Comparison of ENCODE assay signal across 13 cellular contexts in genomic region chr19:48740705-48741030, GRCh38. TPM values are rescaled to one million over a fixed set of nuclear protein-coding genes. Genes with fewer than 3 reads are reported as not detected.
DNase-seq lines count a peak whose midpoint lies in the region; ATAC-seq, FAIRE-seq and TF ChIP-seq lines count a peak whose summit lies in the region.
"Had no signal": no experiment of that assay in that cellular context is flagged by ENCODE, and none has a peak within 500 bp of the region (broad histone marks: within the 10 kb centered on the region; RNA-seq: fewer than 3 reads in every experiment).

No MANE protein-coding gene starts in this region.

- peak overlapping the region; percentile 40 to 95 for H3K9ac ChIP-seq in K562 (ENCODE audit: insufficient read depth in 1 of 2, low read depth in 2 of 2, low read length in 2 of 2)

- TF ChIP-seq POLR2A in K562 (conservative IDR thresholded peaks at IDR 0.05) (no peak), right lobe of liver (IDR thresholded peaks at IDR 0.05) (no peak), stomach (IDR thresholded peaks at IDR 0.05) (no peak)

- 2% methylated on average over 10 of the region's 12 CpGs for WGBS in K562 (ENCODE audit: insufficient coverage, low coverage, missing lambda C conversion rate)
- WGBS in right lobe of liver (ENCODE audit: insufficient coverage, low coverage, low lambda C conversion rate, missing lambda C conversion rate) = 74% methylated on average over 9 of the region's 12 CpGs
- WGBS in stomach, 5 donors = 25 to 37% (median 28%) methylated on average over 12 of the region's 12 CpGs

- no peak overlapping the region for H3K4me3 ChIP-seq in CD8-positive, alpha-beta memory T cell (ENCODE audit: low read length)
- peak overlapping the region; percentile 13 for H3K4me3 ChIP-seq in K562
- no peak overlapping the region for H3K4me3 ChIP-seq in right lobe of liver
- H3K4me3 ChIP-seq in stomach = peak overlapping the region in 3 of 4 donors; percentile 51 to 69 (median 56)

- no peaks in the 10 kb centered on the region for H4K20me1 ChIP-seq in K562 (replicated peaks; ENCODE audit: control insufficient read depth, insufficient read depth, low read length)

- peak overlapping the region; percentile 89 for H3K4me2 ChIP-seq in K562 (ENCODE audit: insufficient read depth, low read length)

- H3K27ac Mint-ChIP-seq in CD8-positive, alpha-beta memory T cell = no peak overlapping the region
- no peak overlapping the region for H3K27ac Mint-ChIP-seq in natural killer cell treated with Interleukin-12 subunit alpha and Interleukin-12 subunit beta and Interleukin-15 and Interleukin-18, amount 100 ng/mL, for 72 hours

- H3K4me3 Mint-ChIP-seq in CD8-positive, alpha-beta memory T cell = peak overlapping the region in 2 of 7 donors; percentile 26 to 78
- H3K4me3 Mint-ChIP-seq in natural killer cell treated with Interleukin-12 subunit alpha and Interleukin-12 subunit beta and Interleukin-15 and Interleukin-18, amount 100 ng/mL, for 72 hours = no peak overlapping the region

- TF ChIP-seq RAD21 in K562 (CRISPR knock-in tag; conservative IDR thresholded peaks at IDR 0.05 in 1 of 2, IDR thresholded peaks at IDR 0.05 in 1 of 2) = no peak

- no peaks in the 10 kb centered on the region for H3K36me3 ChIP-seq in CD8-positive, alpha-beta memory T cell (ENCODE audit: insufficient read depth, low read length)
- H3K36me3 ChIP-seq in K562 (ENCODE audit: control insufficient read depth, insufficient read depth, low read length) = no peaks in the 10 kb centered on the region
- no peaks in the 10 kb centered on the region for H3K36me3 ChIP-seq in right lobe of liver
- no peaks in the 10 kb centered on the region for H3K36me3 ChIP-seq in stomach
- H3K36me3 ChIP-seq: thoracic aorta had no signal

- H3K36me3 Mint-ChIP-seq in CD8-positive, alpha-beta memory T cell = no peaks in the 10 kb centered on the region
- no peaks in the 10 kb centered on the region for H3K36me3 Mint-ChIP-seq in natural killer cell treated with Interleukin-12 subunit alpha and Interleukin-12 subunit beta and Interleukin-15 and Interleukin-18, amount 100 ng/mL, for 72 hours

- peak in 1 of 5 donors; percentile 27 for DNase-seq in CD8-positive, alpha-beta memory T cell
- DNase-seq in K562 (ENCODE audit: extremely low read depth in 1 of 4, low spot score in 3 of 4) = peak in 1 of 4 experiments; percentile 67
- DNase-seq in right lobe of liver = no peak
- no peak for DNase-seq in stomach
- DNase-seq in NCI-H446 (lab: John Stamatoyannopoulos, UW) = no peak
- no peak for DNase-seq in activated CD8-positive, alpha-beta memory T cell treated with anti-CD3 and anti-CD28 coated beads for 24 hours
- DNase-seq in natural killer cell treated with Interleukin-12 subunit alpha and Interleukin-12 subunit beta and Interleukin-15 and Interleukin-18, amount 100 ng/mL, for 72 hours (ENCODE audit: low spot score) = no peak
- no peak for DNase-seq in amniotic stem cell (lab: John Stamatoyannopoulos, UW)
- DNase-seq: MV-4-11 had no signal

- H3K27ac ChIP-seq in CD8-positive, alpha-beta memory T cell (ENCODE audit: low read depth, low read length) = peak overlapping the region; percentile 40
- H3K27ac ChIP-seq in K562 (ENCODE audit: extremely low read depth, low read depth, low read length) (peak overlapping the region; percentile 82), right lobe of liver (peak overlapping the region in 2 of 3 donors; percentile 1 to 65), stomach (peak overlapping the region; percentile 73 to 83 (median 82))
- H3K27ac ChIP-seq: thoracic aorta had no signal

- no peak for FAIRE-seq in K562 (lab: Jason Lieb, UNC)
- FAIRE-seq: GM12891, HTR-8/SVneo had no signal

- peaks cover 2 to 13% of the 10 kb centered on the region in 2 donors for H3K27me3 Mint-ChIP-seq in CD8-positive, alpha-beta memory T cell
- H3K27me3 Mint-ChIP-seq in natural killer cell treated with Interleukin-12 subunit alpha and Interleukin-12 subunit beta and Interleukin-15 and Interleukin-18, amount 100 ng/mL, for 72 hours = peaks cover 2 to 10% of the 10 kb centered on the region in 2 donors

- peaks cover 8% of the 10 kb centered on the region; the same call in 2 of the 3 replicates for H3K79me2 ChIP-seq in K562 (ENCODE audit: control insufficient read depth, insufficient read depth, low read length)

- POLR2A ChIA-PET in CD8-positive, alpha-beta memory T cell (lab: Charles Lee) = no interaction called here
- POLR2A ChIA-PET in K562 (lab: Yijun Ruan, JAX) = interaction anchor here (0.6 kb wide), 2 partner anchors 56 to 89 kb away, joined by 3 to 4 read pairs; no protein-coding TSS in a partner anchor

- in situ Hi-C loops in K562 (cut with MboI) = loop anchor here (5.0 kb wide), 1 partner anchor 93 kb away; the partner anchor contains the start of gene CA11

- H3K4me1 ChIP-seq in CD8-positive, alpha-beta memory T cell (ENCODE audit: insufficient read depth, low read length) = peaks cover 31% of the 10 kb centered on the region
- peaks cover 43 to 52% of the 10 kb centered on the region in 2 experiments for H3K4me1 ChIP-seq in K562 (replicated peaks in 1 of 2; ENCODE audit: control insufficient read depth in 2 of 2, insufficient read depth in 2 of 2, low read length in 2 of 2)
- peaks cover 0 to 5% (median 0%) of the 10 kb centered on the region in 4 donors for H3K4me1 ChIP-seq in right lobe of liver
- peaks cover 27 to 52% (median 36%) of the 10 kb centered on the region in 4 donors for H3K4me1 ChIP-seq in stomach

- BruUV-seq in K562 (replicated peaks; lab: Mats Ljungman, UMichigan) = no TSS peak

- ATAC-seq in K562 (no peak), right lobe of liver (no peak)
- ATAC-seq in natural killer cell treated with Interleukin-12 subunit alpha and Interleukin-12 subunit beta and Interleukin-15 and Interleukin-18, amount 100 ng/mL, for 72 hours = no peak

- H3K9me3 Mint-ChIP-seq in CD8-positive, alpha-beta memory T cell = no peaks in the 10 kb centered on the region
- H3K9me3 Mint-ChIP-seq in natural killer cell treated with Interleukin-12 subunit alpha and Interleukin-12 subunit beta and Interleukin-15 and Interleukin-18, amount 100 ng/mL, for 72 hours = no peaks in the 10 kb centered on the region

- CTCF ChIA-PET in CD8-positive, alpha-beta memory T cell (lab: Charles Lee) = interaction anchor here (2.2 kb wide), 1 partner anchor 16 kb away, joined by 8 read pairs; no protein-coding TSS in a partner anchor
- CTCF ChIA-PET in K562 (lab: Yijun Ruan, JAX; ENCODE audit: low intra/inter-chr PET ratio) = no interaction called here

- H3K9me1 ChIP-seq in K562 (ENCODE audit: control insufficient read depth, insufficient read depth, low read length) = peaks cover 3% of the 10 kb centered on the region

- TF ChIP-seq CTCF in K562 (IDR thresholded peaks at IDR 0.05 in 2 of 3, conservative IDR thresholded peaks at IDR 0.05 in 1 of 3; ENCODE audit: insufficient read depth in 2 of 3, low read depth in 1 of 3, low read length in 3 of 3) (no peak), right lobe of liver (IDR thresholded peaks at IDR 0.05) (no peak), stomach (IDR thresholded peaks at IDR 0.05) (no peak)

- H2AFZ ChIP-seq in K562 (ENCODE audit: low read depth, low read length) = peak overlapping the region; percentile 77; the same call in 1 of the 2 replicates

- peaks cover 2% of the 10 kb centered on the region for H3K27me3 ChIP-seq in CD8-positive, alpha-beta memory T cell (ENCODE audit: insufficient read depth, low read length, poor library complexity, severe bottlenecking)
- H3K27me3 ChIP-seq in K562 (ENCODE audit: control insufficient read depth in 2 of 2, insufficient read depth in 2 of 2, low read length in 2 of 2) (no peaks in the 10 kb centered on the region), right lobe of liver (no peaks in the 10 kb centered on the region), stomach (peaks cover 0 to 27% (median 0%) of the 10 kb centered on the region in 3 donors)

- H3K9me3 ChIP-seq in CD8-positive, alpha-beta memory T cell (ENCODE audit: low read length) = no peaks in the 10 kb centered on the region
- no peaks in the 10 kb centered on the region for H3K9me3 ChIP-seq in K562 (replicated peaks; ENCODE audit: control insufficient read depth, insufficient read depth, low read depth, low read length)
- no peaks in the 10 kb centered on the region for H3K9me3 ChIP-seq in right lobe of liver
- H3K9me3 ChIP-seq in stomach = no peaks in the 10 kb centered on the region
- H3K9me3 ChIP-seq: thoracic aorta had no signal

- peaks cover 11 to 21% (median 13%) of the 10 kb centered on the region in 3 donors for H3K4me1 Mint-ChIP-seq in CD8-positive, alpha-beta memory T cell
- H3K4me1 Mint-ChIP-seq in natural killer cell treated with Interleukin-12 subunit alpha and Interleukin-12 subunit beta and Interleukin-15 and Interleukin-18, amount 100 ng/mL, for 72 hours (ENCODE audit: low read depth in 2 of 2) = peaks cover 13 to 15% of the 10 kb centered on the region in 2 donors

- intact Hi-C loops in K562 (cut with micrococcal nuclease) (loop anchor here (2.0 kb wide), 1 partner anchor 40 kb away; no protein-coding TSS in a partner anchor), right lobe of liver (cut with DNase I) (no loop called here), stomach (cut with DNase I; ENCODE audit: low total_unique reads) (loop anchor here (10.0 kb wide), 1 partner anchor 96 kb away; the partner anchor contains the start of gene CA11)

- TF ChIP-seq EP300 in K562 (IDR thresholded peaks at IDR 0.05; ENCODE audit: low read length) (no peak), stomach (IDR thresholded peaks at IDR 0.05) (no peak)

RNA-seq across cellular contexts. Expression of gene RASIP1, which starts 0.3 kb away (rescaled TPM):
- under 1 TPM; 0.20 to 0.22 TPM for total RNA-seq in CD8-positive, alpha-beta memory T cell
- 0.09 TPM for polyA plus RNA-seq in CD8-positive, alpha-beta memory T cell
- total RNA-seq in K562 (2011; cell fraction: chromatin; rRNA removed; ENCODE audit: low replicate concordance) = 10.4 and 13.7 TPM in 2 replicates
- 7.4 and 8.8 TPM in 2 replicates for total RNA-seq in K562 (2011; cell fraction: nucleolus; rRNA removed)
- total RNA-seq in K562 (2011; cell fraction: nucleoplasm; rRNA removed) = 10.0 and 11.1 TPM in 2 replicates
- total RNA-seq in K562 (2014; rRNA removed) (2.7 and 3.7 TPM in 2 replicates), K562 (2014; rRNA removed; fragmentation: Illumina TruSeq; extraction: Trizol) (0.58 and 0.61 TPM in 2 replicates), K562 (2015; rRNA removed; fragmentation: Illumina TruSeq; extraction: Trizol) (1.4 and 1.7 TPM in 2 replicates), K562 (2021) (3.4 and 4.6 TPM in 2 replicates), right lobe of liver (1 to 10 TPM; 2.7 to 6.7 (median 4.9) TPM), stomach (10 to 100 TPM in 1 of 5 donors, 1 to 10 TPM in 4; 4.7 to 26.8 (median 8.8) TPM)
- polyA plus RNA-seq in K562 (2011; rRNA removed) (1.4 and 2.1 TPM in 2 replicates), K562 (2014; fragmentation: Illumina TruSeq; extraction: Trizol) (1.5 and 2.6 TPM in 2 replicates), K562 (2014; fragmentation: Nextera tagmentation; extraction: Ambion mirVana) (under 1 TPM; 0.20 to 0.24 TPM), K562 (2014; rRNA removed) (4.7 and 6.1 TPM in 2 replicates), stomach (10 to 100 TPM; 11.1 to 44.9 (median 29.3) TPM)
- polyA plus RNA-seq in K562 (2011; cell fraction: cytosol; rRNA removed) = 2.3 and 3.3 TPM in 2 replicates
- 5.2 and 8.5 TPM in 2 replicates for polyA plus RNA-seq in K562 (2011; cell fraction: nucleus; rRNA removed)
- polyA plus RNA-seq in K562 (2012) = 3.2 and 5.2 TPM in 2 replicates
- 1.1 and 1.6 TPM in 2 replicates for polyA minus RNA-seq in K562 (2011; rRNA and poly(A)+ RNA removed)
- 1.0 and 4.6 TPM in 2 replicates for polyA minus RNA-seq in K562 (2011; cell fraction: cytosol; rRNA and poly(A)+ RNA removed)
- polyA minus RNA-seq in K562 (2011; cell fraction: nucleus; rRNA and poly(A)+ RNA removed) = 1.3 and 2.0 TPM in 2 replicates
- under 1 TPM; 0.12 to 0.95 TPM for total RNA-seq in natural killer cell treated with Interleukin-12 subunit alpha and Interleukin-12 subunit beta and Interleukin-15 and Interleukin-18, amount 100 ng/mL, for 72 hours

RNA-seq across cellular contexts. Expression of gene IZUMO1, which starts 6.0 kb away (rescaled TPM):
- not detected for total RNA-seq in CD8-positive, alpha-beta memory T cell
- not detected for polyA plus RNA-seq in CD8-positive, alpha-beta memory T cell
- 23.8 and 28.5 TPM in 2 replicates for total RNA-seq in K562 (2011; cell fraction: chromatin; rRNA removed; ENCODE audit: low replicate concordance)
- 10.5 and 17.9 TPM in 2 replicates for total RNA-seq in K562 (2011; cell fraction: nucleolus; rRNA removed)
- 18.7 and 19.0 TPM in 2 replicates for total RNA-seq in K562 (2011; cell fraction: nucleoplasm; rRNA removed)
- total RNA-seq in K562 (2014; rRNA removed) (0.14 and 0.78 TPM in 2 replicates), K562 (2014; rRNA removed; fragmentation: Illumina TruSeq; extraction: Trizol) (0.61 and 1.3 TPM in 2 replicates), K562 (2015; rRNA removed; fragmentation: Illumina TruSeq; extraction: Trizol) (0.40 and 0.49 TPM in 2 replicates), K562 (2021) (2.1 and 2.2 TPM in 2 replicates), right lobe of liver (under 1 TPM in 5 of 6 experiments, not detected in 1; 0.10 to 0.35 (median 0.13) TPM), stomach (10 to 100 TPM in 2 of 5 donors, under 1 TPM in 1, not detected in 2; 0.73 to 14.3 (median 10.7) TPM)
- polyA plus RNA-seq in K562 (2011; rRNA removed) (0.54 and 0.57 TPM in 2 replicates), K562 (2014; fragmentation: Illumina TruSeq; extraction: Trizol) (0.29 and 1.1 TPM in 2 replicates), K562 (2014; fragmentation: Nextera tagmentation; extraction: Ambion mirVana) (under 1 TPM; 0.24 to 0.73 TPM), K562 (2014; rRNA removed) (0.39 and 1.2 TPM in 2 replicates), stomach (1 to 10 TPM in 1 of 3 donors, under 1 TPM in 1, not detected in 1; 0.62 to 4.0 TPM)
- 0.16 and 0.67 TPM in 2 replicates for polyA plus RNA-seq in K562 (2011; cell fraction: cytosol; rRNA removed)
- polyA plus RNA-seq in K562 (2011; cell fraction: nucleus; rRNA removed) = 3.1 and 3.5 TPM in 2 replicates
- polyA plus RNA-seq in K562 (2012) = 1.4 and 1.7 TPM in 2 replicates
- polyA minus RNA-seq in K562 (2011; rRNA and poly(A)+ RNA removed) = 0.63 TPM in 1 of 2 replicates, not detected in the other
- not detected in 2 replicates for polyA minus RNA-seq in K562 (2011; cell fraction: cytosol; rRNA and poly(A)+ RNA removed)
- polyA minus RNA-seq in K562 (2011; cell fraction: nucleus; rRNA and poly(A)+ RNA removed) = 0.67 and 0.89 TPM in 2 replicates
- not detected for total RNA-seq in natural killer cell treated with Interleukin-12 subunit alpha and Interleukin-12 subunit beta and Interleukin-15 and Interleukin-18, amount 100 ng/mL, for 72 hours
- total RNA-seq: thoracic aorta had no signal
- polyA plus RNA-seq: BJ had no signal

RNA-seq across cellular contexts. Expression of gene FUT1, which starts 11.8 kb away (rescaled TPM):
- under 1 TPM; 0.09 TPM for total RNA-seq in CD8-positive, alpha-beta memory T cell
- not detected for polyA plus RNA-seq in CD8-positive, alpha-beta memory T cell
- 53.2 and 80.3 TPM in 2 replicates for total RNA-seq in K562 (2011; cell fraction: chromatin; rRNA removed; ENCODE audit: low replicate concordance)
- 51.5 and 67.9 TPM in 2 replicates for total RNA-seq in K562 (2011; cell fraction: nucleolus; rRNA removed)
- total RNA-seq in K562 (2011; cell fraction: nucleoplasm; rRNA removed) = 56.0 and 63.6 TPM in 2 replicates
- total RNA-seq in K562 (2014; rRNA removed) (15.5 and 17.2 TPM in 2 replicates), K562 (2014; rRNA removed; fragmentation: Illumina TruSeq; extraction: Trizol) (8.9 TPM in 2 replicates), K562 (2015; rRNA removed; fragmentation: Illumina TruSeq; extraction: Trizol) (5.0 TPM in 2 replicates), K562 (2021) (18.5 and 19.6 TPM in 2 replicates), right lobe of liver (1 to 10 TPM in 3 of 6 experiments, under 1 TPM in 3; 0.22 to 1.9 (median 0.93) TPM), stomach (10 to 100 TPM in 2 of 5 donors, 1 to 10 TPM in 2, not detected in 1; 7.0 to 54.5 (median 11.1) TPM)
- polyA plus RNA-seq in K562 (2011; rRNA removed) (3.2 and 5.0 TPM in 2 replicates), K562 (2014; fragmentation: Illumina TruSeq; extraction: Trizol) (7.9 and 8.8 TPM in 2 replicates), K562 (2014; fragmentation: Nextera tagmentation; extraction: Ambion mirVana) (1 to 10 TPM; 2.3 to 3.1 TPM), K562 (2014; rRNA removed) (16.3 and 18.3 TPM in 2 replicates), stomach (1 to 10 TPM; 7.2 to 7.5 (median 7.2) TPM)
- 2.2 and 4.8 TPM in 2 replicates for polyA plus RNA-seq in K562 (2011; cell fraction: cytosol; rRNA removed)
- 5.3 and 17.6 TPM in 2 replicates for polyA plus RNA-seq in K562 (2011; cell fraction: nucleus; rRNA removed)
- 4.8 and 9.2 TPM in 2 replicates for polyA plus RNA-seq in K562 (2012)
- 1.1 and 3.1 TPM in 2 replicates for polyA minus RNA-seq in K562 (2011; rRNA and poly(A)+ RNA removed)
- polyA minus RNA-seq in K562 (2011; cell fraction: cytosol; rRNA and poly(A)+ RNA removed) = 1.4 and 4.4 TPM in 2 replicates
- 3.2 and 5.3 TPM in 2 replicates for polyA minus RNA-seq in K562 (2011; cell fraction: nucleus; rRNA and poly(A)+ RNA removed)
- under 1 TPM in 1 of 2 donors, not detected in 1; 0.21 TPM for total RNA-seq in natural killer cell treated with Interleukin-12 subunit alpha and Interleukin-12 subunit beta and Interleukin-15 and Interleukin-18, amount 100 ng/mL, for 72 hours

RNA-seq across cellular contexts. Expression of gene FGF21, which starts 14.7 kb away (rescaled TPM):
- not detected for total RNA-seq in CD8-positive, alpha-beta memory T cell
- polyA plus RNA-seq in CD8-positive, alpha-beta memory T cell = not detected
- total RNA-seq in K562 (2011; cell fraction: chromatin; rRNA removed; ENCODE audit: low replicate concordance) = not detected in 2 replicates
- not detected in 2 replicates for total RNA-seq in K562 (2011; cell fraction: nucleolus; rRNA removed)
- not detected in 2 replicates for total RNA-seq in K562 (2011; cell fraction: nucleoplasm; rRNA removed)
- 0.33 and 0.77 TPM in 2 replicates for total RNA-seq in K562 (2014; rRNA removed)
- not detected in 2 replicates for total RNA-seq in K562 (2014; rRNA removed; fragmentation: Illumina TruSeq; extraction: Trizol)
- not detected in 2 replicates for total RNA-seq in K562 (2015; rRNA removed; fragmentation: Illumina TruSeq; extraction: Trizol)
- not detected in 2 replicates for total RNA-seq in K562 (2021)
- polyA plus RNA-seq in K562 (2011; rRNA removed) = not detected in 2 replicates
- not detected in 2 replicates for polyA plus RNA-seq in K562 (2011; cell fraction: cytosol; rRNA removed)
- polyA plus RNA-seq in K562 (2011; cell fraction: nucleus; rRNA removed) = not detected in 2 replicates
- polyA plus RNA-seq in K562 (2012) = 0.30 TPM in 1 of 2 replicates, not detected in the other
- polyA plus RNA-seq in K562 (2014; fragmentation: Illumina TruSeq; extraction: Trizol) = 0.09 TPM in 1 of 2 replicates, not detected in the other
- under 1 TPM in 1 of 2 experiments, not detected in 1; 0.04 TPM for polyA plus RNA-seq in K562 (2014; fragmentation: Nextera tagmentation; extraction: Ambion mirVana)
- not detected in 2 replicates for polyA plus RNA-seq in K562 (2014; rRNA removed)
- not detected in 2 replicates for polyA minus RNA-seq in K562 (2011; rRNA and poly(A)+ RNA removed)
- polyA minus RNA-seq in K562 (2011; cell fraction: cytosol; rRNA and poly(A)+ RNA removed) = not detected in 2 replicates
- polyA minus RNA-seq in K562 (2011; cell fraction: nucleus; rRNA and poly(A)+ RNA removed) = not detected in 2 replicates
- total RNA-seq in right lobe of liver = 10 to 100 TPM in 4 of 6 experiments, 1 to 10 TPM in 1, not detected in 1; 5.1 to 55.3 (median 32.7) TPM
- total RNA-seq in stomach = not detected
- not detected for polyA plus RNA-seq in stomach
- total RNA-seq in natural killer cell treated with Interleukin-12 subunit alpha and Interleukin-12 subunit beta and Interleukin-15 and Interleukin-18, amount 100 ng/mL, for 72 hours = not detected
- total RNA-seq: thoracic aorta had no signal
- polyA plus RNA-seq: BJ had no signal

RNA-seq across cellular contexts. Expression of gene MAMSTR, which starts 21.1 kb away (rescaled TPM):
- total RNA-seq in CD8-positive, alpha-beta memory T cell = under 1 TPM; 0.68 to 0.69 TPM
- 0.40 TPM for polyA plus RNA-seq in CD8-positive, alpha-beta memory T cell
- 1.8 and 3.4 TPM in 2 replicates for total RNA-seq in K562 (2011; cell fraction: chromatin; rRNA removed; ENCODE audit: low replicate concordance)
- total RNA-seq in K562 (2011; cell fraction: nucleolus; rRNA removed) = 2.5 and 3.2 TPM in 2 replicates
- 2.4 and 2.7 TPM in 2 replicates for total RNA-seq in K562 (2011; cell fraction: nucleoplasm; rRNA removed)
- 0.27 and 0.45 TPM in 2 replicates for total RNA-seq in K562 (2014; rRNA removed)
- total RNA-seq in K562 (2014; rRNA removed; fragmentation: Illumina TruSeq; extraction: Trizol) = 0.22 and 0.29 TPM in 2 replicates
- 0.49 and 0.51 TPM in 2 replicates for total RNA-seq in K562 (2015; rRNA removed; fragmentation: Illumina TruSeq; extraction: Trizol)
- total RNA-seq in K562 (2021) = 1.00 and 1.3 TPM in 2 replicates
- polyA plus RNA-seq in K562 (2011; rRNA removed) = 0.27 and 0.29 TPM in 2 replicates
- polyA plus RNA-seq in K562 (2011; cell fraction: cytosol; rRNA removed) = 0.37 and 0.70 TPM in 2 replicates
- 0.66 and 0.73 TPM in 2 replicates for polyA plus RNA-seq in K562 (2011; cell fraction: nucleus; rRNA removed)
- 0.50 and 0.64 TPM in 2 replicates for polyA plus RNA-seq in K562 (2012)
- polyA plus RNA-seq in K562 (2014; fragmentation: Illumina TruSeq; extraction: Trizol) = 0.55 and 0.73 TPM in 2 replicates
- under 1 TPM in 1 of 2 experiments, not detected in 1; 0.08 TPM for polyA plus RNA-seq in K562 (2014; fragmentation: Nextera tagmentation; extraction: Ambion mirVana)
- polyA plus RNA-seq in K562 (2014; rRNA removed) = 0.84 and 0.91 TPM in 2 replicates
- polyA minus RNA-seq in K562 (2011; rRNA and poly(A)+ RNA removed) = 0.35 and 0.51 TPM in 2 replicates
- not detected in 2 replicates for polyA minus RNA-seq in K562 (2011; cell fraction: cytosol; rRNA and poly(A)+ RNA removed)
- 0.67 and 0.78 TPM in 2 replicates for polyA minus RNA-seq in K562 (2011; cell fraction: nucleus; rRNA and poly(A)+ RNA removed)
- under 1 TPM in 5 of 6 experiments, not detected in 1; 0.22 to 0.37 (median 0.24) TPM for total RNA-seq in right lobe of liver
- 1 to 10 TPM in 1 of 5 donors, under 1 TPM in 1, not detected in 3; 0.55 to 3.6 TPM for total RNA-seq in stomach
- 1 to 10 TPM in 2 of 3 donors, under 1 TPM in 1; 0.46 to 1.5 (median 1.5) TPM for polyA plus RNA-seq in stomach
- 1 to 10 TPM; 1.0 to 1.2 TPM for total RNA-seq in natural killer cell treated with Interleukin-12 subunit alpha and Interleukin-12 subunit beta and Interleukin-15 and Interleukin-18, amount 100 ng/mL, for 72 hours
- total RNA-seq: thoracic aorta had no signal

Comparison
In these comparisons a context has a peak if more than half of its experiments do, and no peak if none do; other contexts are left out.
1. H3K4me3 ChIP-seq: peak in K562 (single experiment) and stomach (3 of 4); none in CD8-positive, alpha-beta memory T cell (single experiment) and right lobe of liver (0 of 3).
2. intact Hi-C loops: an anchor here in K562 (2.0 kb wide) and stomach (10.0 kb wide); none called in right lobe of liver.
3. Peak in every context shown above with its lines, with median percentiles within 50 percentile points of each other: H3K27ac ChIP-seq.